2 cellular contexts compared by ENCODE assay signal in the genomic region with DNA sequence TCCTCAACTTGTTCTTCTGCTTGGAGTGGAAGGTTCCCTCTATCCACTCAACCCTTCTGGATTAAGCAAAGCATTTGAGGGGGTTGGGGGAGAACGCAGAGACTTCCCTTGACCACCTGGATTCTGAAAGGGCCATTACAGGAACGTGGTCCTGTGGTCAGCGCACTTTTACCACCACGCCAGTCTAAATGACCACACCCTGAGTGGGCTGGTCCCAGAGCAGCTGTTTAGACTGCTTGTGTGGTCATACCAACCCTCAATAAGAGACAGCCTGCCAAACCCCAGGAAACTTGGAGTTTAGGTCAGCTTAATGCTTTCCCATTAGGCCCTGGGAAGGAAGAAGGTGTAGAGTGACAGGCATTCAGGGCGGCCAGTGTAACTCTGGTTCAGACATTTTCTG.
TF ChIP-seq lines count a peak whose summit lies in the region.

No MANE protein-coding gene starts in this region.

TF ChIP-seq in IMR-90, 13 proteins besides CTCF, POLR2A, EP300 and RAD21:
- TF ChIP-seq BHLHE40 (IDR thresholded peaks at IDR 0.05; ENCODE audit: low read depth, low read length), result no peak
- TF ChIP-seq MAFK (IDR thresholded peaks at IDR 0.05; ENCODE audit: low read depth, low read length), result no peak
- no peak for TF ChIP-seq SMC3 (IDR thresholded peaks at IDR 0.05; ENCODE audit: low read depth, low read length)
- TF ChIP-seq FOS (IDR thresholded peaks at IDR 0.05; ENCODE audit: low read depth, low read length), result no peak
- no peak for TF ChIP-seq USF2 (IDR thresholded peaks at IDR 0.05; ENCODE audit: low read depth, low read length)
- TF ChIP-seq MAZ (IDR thresholded peaks at IDR 0.05; ENCODE audit: borderline replicate concordance, low read depth, low read length), result no peak
- TF ChIP-seq RCOR1 (IDR thresholded peaks at IDR 0.05; ENCODE audit: insufficient replicate concordance, low read length), result no peak
- no peak for TF ChIP-seq MXI1 (IDR thresholded peaks at IDR 0.05; ENCODE audit: borderline replicate concordance, low read depth, low read length)
- TF ChIP-seq CHD1 (IDR thresholded peaks at IDR 0.05; ENCODE audit: low read depth, low read length), result no peak
- no peak for TF ChIP-seq CEBPB (IDR thresholded peaks at IDR 0.05; ENCODE audit: low read depth, low read length)
- TF ChIP-seq RFX5 (IDR thresholded peaks at IDR 0.05; ENCODE audit: low read depth, low read length), result no peak
- TF ChIP-seq, protein P1, sequence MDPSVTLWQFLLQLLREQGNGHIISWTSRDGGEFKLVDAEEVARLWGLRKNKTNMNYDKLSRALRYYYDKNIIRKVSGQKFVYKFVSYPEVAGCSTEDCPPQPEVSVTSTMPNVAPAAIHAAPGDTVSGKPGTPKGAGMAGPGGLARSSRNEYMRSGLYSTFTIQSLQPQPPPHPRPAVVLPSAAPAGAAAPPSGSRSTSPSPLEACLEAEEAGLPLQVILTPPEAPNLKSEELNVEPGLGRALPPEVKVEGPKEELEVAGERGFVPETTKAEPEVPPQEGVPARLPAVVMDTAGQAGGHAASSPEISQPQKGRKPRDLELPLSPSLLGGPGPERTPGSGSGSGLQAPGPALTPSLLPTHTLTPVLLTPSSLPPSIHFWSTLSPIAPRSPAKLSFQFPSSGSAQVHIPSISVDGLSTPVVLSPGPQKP (IDR thresholded peaks at IDR 0.05; ENCODE audit: borderline replicate concordance, low read depth, low read length), result no peak
- TF ChIP-seq NFE2L2 (IDR thresholded peaks at IDR 0.05; ENCODE audit: low read depth, low read length), result no peak
TF ChIP-seq in IMR-90: peak in this region for 0.

TF ChIP-seq in GM12891, 5 proteins besides CTCF, POLR2A, EP300 and RAD21:
- no peak for TF ChIP-seq SPI1 (IDR thresholded peaks at IDR 0.05; ENCODE audit: low read depth, low read length)
- no peak for TF ChIP-seq POU2F2 (IDR thresholded peaks at IDR 0.05; ENCODE audit: low read depth, low read length)
- no peak for TF ChIP-seq POLR2AphosphoS5 (IDR thresholded peaks at IDR 0.05; ENCODE audit: low read depth, low read length)
- TF ChIP-seq PAX5 (IDR thresholded peaks at IDR 0.05; ENCODE audit: insufficient read depth, low read length, severe bottlenecking), result no peak
- no peak for TF ChIP-seq TAF1 (IDR thresholded peaks at IDR 0.05; ENCODE audit: low read depth, low read length)
